Comparison of ENCODE assay signal across 2 cellular contexts in genomic region chr16:1146409-1146808, GRCh38.
TF ChIP-seq lines count a peak whose summit lies in the region.

No MANE protein-coding gene starts in this region.

TF ChIP-seq in IMR-90, 13 proteins besides CTCF, POLR2A, EP300 and RAD21:
- no peak for TF ChIP-seq NFE2L2 (IDR thresholded peaks at IDR 0.05; ENCODE audit: low read depth, low read length)

TF ChIP-seq in H1, 55 proteins besides CTCF, POLR2A, EP300 and RAD21:
- TF ChIP-seq RNF2 (IDR thresholded peaks at IDR 0.05; ENCODE audit: borderline replicate concordance, low read depth, low read length, missing control alignments, poor library complexity, severe bottlenecking) (no peak), TBP (IDR thresholded peaks at IDR 0.05; ENCODE audit: low read depth, low read length) (no peak), BCL11A (IDR thresholded peaks at IDR 0.05; ENCODE audit: low read depth in 2 of 2, low read length in 2 of 2) (no peak), GABPA (IDR thresholded peaks at IDR 0.05; ENCODE audit: borderline replicate concordance, insufficient read depth, low read length) (no peak), PHF8 (conservative IDR thresholded peaks at IDR 0.05; ENCODE audit: low read depth, low read length) (no peak), YY1 (IDR thresholded peaks at IDR 0.05; ENCODE audit: low read depth, low read length) (peak; percentile 80)
